ENCODE assay signal across 12 cellular contexts in the genomic region with DNA sequence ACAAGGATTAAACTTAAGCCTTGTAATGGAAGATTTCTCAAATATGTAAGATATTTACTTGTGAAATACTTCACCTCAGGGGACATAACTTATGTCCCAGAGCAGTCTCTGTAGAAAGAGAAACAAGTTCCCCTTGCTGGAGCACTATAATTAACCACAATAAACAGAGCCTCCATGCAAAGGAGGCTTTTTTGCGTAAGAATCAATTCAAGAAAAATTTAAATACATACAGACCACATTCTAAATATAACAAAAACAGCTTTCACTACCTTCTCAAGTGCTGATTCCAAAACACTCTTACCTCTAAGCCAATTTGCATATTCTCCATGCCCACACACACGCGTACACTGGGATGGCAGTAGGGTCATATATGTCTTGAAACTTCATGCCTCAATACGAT. TPM values are rescaled to one million over a fixed set of nuclear protein-coding genes. Genes with fewer than 3 reads are reported as not detected.
A peak's percentile ranks its signal among the peaks of the same experiment; 100 is the strongest.
DNase-seq lines count a peak whose midpoint lies in the region; ATAC-seq and TF ChIP-seq lines count a peak whose summit lies in the region.
"Had no signal": no experiment of that assay in that cellular context is flagged by ENCODE, and none has a peak within 500 bp of the region (broad histone marks: within the 10 kb centered on the region; RNA-seq: fewer than 3 reads in every experiment).

No MANE protein-coding gene starts in this region.

- H3K9me3 ChIP-seq in MG63, result no peaks in the 10 kb centered on the region

- H3K4me3 ChIP-seq in AG10803 (ENCODE audit: low read length) (no peak overlapping the region), MG63 (no peak overlapping the region)

- TF ChIP-seq CTCF in AG10803 (conservative IDR thresholded peaks at IDR 0.05; ENCODE audit: low read length), result no peak

- ATAC-seq in GM19324 (IDR thresholded peaks at IDR 0.05; ENCODE audit: low FRiP score, unreplicated experiment), result peak; percentile 83
- ATAC-seq in HG02938 (IDR thresholded peaks at IDR 0.05; ENCODE audit: unreplicated experiment), result peak; percentile 94

- peaks cover 7% of the 10 kb centered on the region for H3K36me3 ChIP-seq in MG63

- peak; percentile 73 for DNase-seq in AG10803 (ENCODE audit: low read depth)
- peak; percentile 83 for DNase-seq in NCI-H526 treated with DMSO at 0.1 percent for 48 hours (lab: John Stamatoyannopoulos, UW)
- DNase-seq in MG63, result no peak
- DNase-seq in DMS79 (lab: John Stamatoyannopoulos, UW), result no peak
- DNase-seq in activated naive CD4-positive, alpha-beta T cell (lab: John Stamatoyannopoulos, UW), result no peak
- no peak for DNase-seq in activated CD4-positive, CD25-positive, alpha-beta regulatory T cell treated with anti-CD3 and anti-CD28 coated beads, Interleukin-2, amount 50 U/mL, for 72 hours
- DNase-seq: activated CD4-positive, alpha-beta T cell treated with anti-CD3 and anti-CD28 coated beads for 48 hours; islet precursor cell; NCI-H226; substantia nigra had no signal

- no peaks in the 10 kb centered on the region for H3K27me3 ChIP-seq in MG63

RNA-seq across cellular contexts. Expression of a gene that starts 30.7 kb away (rescaled TPM):
- 310 and 430 TPM in 2 replicates for total RNA-seq in MG63 (2014; rRNA removed; shearing (Covaris generic); ENCODE audit: low replicate concordance)

RNA-seq across cellular contexts. Expression of a gene that starts 42.5 kb away (rescaled TPM):
- 38.4 and 40.8 TPM in 2 replicates for total RNA-seq in MG63 (2014; rRNA removed; shearing (Covaris generic); ENCODE audit: low replicate concordance)

RNA-seq across cellular contexts. Expression of a gene that starts 53.1 kb away (rescaled TPM):
- 33.6 and 64.3 TPM in 2 replicates for total RNA-seq in MG63 (2014; rRNA removed; shearing (Covaris generic); ENCODE audit: low replicate concordance)

Comparison
In these comparisons a context has a peak if more than half of its experiments do, and no peak if none do; other contexts are left out.
1. DNase-seq: peak in AG10803 (single experiment) and NCI-H526 treated with DMSO at 0.1 percent for 48 hours (single experiment); none in MG63 (single experiment), DMS79 (single experiment), activated naive CD4-positive, alpha-beta T cell (0 of 4) and activated CD4-positive, CD25-positive, alpha-beta regulatory T cell treated with anti-CD3 and anti-CD28 coated beads, Interleukin-2, amount 50 U/mL, for 72 hours (single experiment).